1 cellular context compared by ENCODE assay signal in the genomic region with DNA sequence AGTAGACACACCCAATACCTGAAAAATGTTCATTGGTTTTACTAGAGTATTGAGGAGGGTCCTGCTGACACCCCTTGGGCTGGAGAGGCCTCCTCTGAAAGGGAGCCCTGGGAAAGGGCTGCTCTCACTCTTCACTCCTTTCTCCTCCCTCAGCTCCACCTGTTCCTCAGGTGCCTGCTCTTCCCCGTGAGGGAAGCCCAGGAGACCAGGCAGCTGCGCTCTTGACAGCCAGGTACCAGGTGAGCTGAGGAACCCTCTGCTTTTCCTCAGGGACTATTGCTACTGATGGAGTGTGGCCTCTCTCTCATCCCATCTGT.
TF ChIP-seq lines count a peak whose summit lies in the region.

No MANE protein-coding gene starts in this region.

TF ChIP-seq in HepG2, 621 proteins besides CTCF, POLR2A, EP300 and RAD21:
- no peak for TF ChIP-seq PCBP2 (optimal IDR thresholded peaks at IDR 0.05; ENCODE audit: low read depth, low read length, poor library complexity, severe bottlenecking)
